In genomic region chr2:68248361-68248760, GRCh38 we compare ENCODE assay signal across 1 cellular context.
TF ChIP-seq lines count a peak whose summit lies in the region.

No MANE protein-coding gene starts in this region.

TF ChIP-seq in HEK293, 187 proteins besides CTCF, POLR2A, EP300 and RAD21 (continued from another document):
- TF ChIP-seq TSHZ1 (tag by site-specific recombination; IDR thresholded peaks at IDR 0.05; ENCODE audit: borderline replicate concordance) (peak; percentile 32; the same call in 1 of the 2 replicates), ZNF292 (tag by site-specific recombination; IDR thresholded peaks at IDR 0.05; ENCODE audit: borderline replicate concordance, low read depth) (no peak), FEZF1 (tag by site-specific recombination; IDR thresholded peaks at IDR 0.05) (no peak), MEIS1 (CRISPR knock-in tag; IDR thresholded peaks at IDR 0.05; ENCODE audit: borderline replicate concordance) (no peak), ZNF701 (tag by site-specific recombination; IDR thresholded peaks at IDR 0.05) (no peak), ZNF302 (tag by site-specific recombination; IDR thresholded peaks at IDR 0.05; ENCODE audit: low read depth) (no peak), ZNF362 (tag by site-specific recombination; IDR thresholded peaks at IDR 0.05) (no peak)
